In genomic region chr9:128342971-128343680, GRCh38 we compare ENCODE assay signal across 2 cellular contexts.
TF ChIP-seq lines count a peak whose summit lies in the region.

No MANE protein-coding gene starts in this region.

TF ChIP-seq in GM23338, 12 proteins besides CTCF, POLR2A, EP300 and RAD21 (continued from another document):
- peak; percentile 52 for TF ChIP-seq REST (IDR thresholded peaks at IDR 0.05; ENCODE audit: unreplicated experiment)
- TF ChIP-seq POLR2AphosphoS5 (IDR thresholded peaks at IDR 0.05; ENCODE audit: low read depth): no peak
- no peak for TF ChIP-seq EZH2 (IDR thresholded peaks at IDR 0.05; ENCODE audit: low read depth, unreplicated experiment)
- no peak for TF ChIP-seq ZNF331 (CRISPR knock-in tag; IDR thresholded peaks at IDR 0.05; ENCODE audit: low read depth)
- no peak for TF ChIP-seq EZH2phosphoT487 (IDR thresholded peaks at IDR 0.05; ENCODE audit: unreplicated experiment)
- TF ChIP-seq CREB1 (CRISPR knock-in tag; IDR thresholded peaks at IDR 0.05; ENCODE audit: low read depth): no peak
- TF ChIP-seq NANOG (IDR thresholded peaks at IDR 0.05; ENCODE audit: borderline replicate concordance): no peak
TF ChIP-seq in GM23338: peak in this region for 1.

TF ChIP-seq in PFSK-1, 5 proteins besides CTCF, POLR2A, EP300 and RAD21 (continued from another document):
- peak; percentile 19 to 72; a peak in 2 of 4 replicates for TF ChIP-seq REST (IDR thresholded peaks at IDR 0.05; ENCODE audit: insufficient read depth in 1 of 2, low read depth in 2 of 2, low read length in 2 of 2)
